8 cellular contexts compared by ENCODE assay signal in the genomic region with DNA sequence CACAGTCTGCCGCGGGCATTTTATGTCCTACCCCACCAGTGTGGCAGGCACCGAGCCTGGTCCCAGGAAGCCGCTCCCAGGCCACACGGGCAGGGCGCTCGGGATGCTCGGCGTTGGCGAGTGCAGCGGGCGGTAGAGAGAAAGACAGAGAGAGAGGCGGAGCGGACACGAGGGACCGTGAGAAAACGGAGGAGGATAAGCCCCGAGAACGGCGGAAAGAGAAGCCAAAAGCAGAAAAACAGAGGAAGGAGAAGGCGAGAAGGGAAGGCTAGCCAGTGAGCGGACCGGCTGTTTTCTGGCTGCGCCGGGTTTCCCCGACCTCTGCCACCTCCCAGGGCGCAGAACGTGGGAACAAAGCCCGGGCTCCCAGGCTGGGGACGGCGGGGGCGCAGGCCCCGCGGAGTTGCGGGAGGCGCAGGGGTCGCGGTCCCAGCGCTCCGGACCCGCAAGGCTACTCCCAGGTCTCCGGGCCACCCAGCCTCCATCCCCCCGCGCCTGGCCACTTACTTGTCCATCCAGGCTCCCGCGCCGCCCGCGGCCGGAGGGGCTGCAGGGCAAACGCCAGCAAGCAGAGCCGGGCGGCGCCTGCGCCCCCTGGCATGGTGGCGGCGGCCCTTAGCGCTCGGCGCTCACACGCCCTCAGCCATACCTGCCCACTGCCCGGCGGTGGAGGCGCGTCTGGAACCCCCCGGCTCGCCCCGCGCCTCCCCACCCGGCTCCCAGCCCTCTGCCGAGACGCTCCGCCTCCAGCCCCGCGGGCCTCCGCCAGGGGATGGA. TPM values are rescaled to one million over a fixed set of nuclear protein-coding genes. Genes with fewer than 3 reads are reported as not detected.
DNase-seq lines count a peak whose midpoint lies in the region; ATAC-seq and TF ChIP-seq lines count a peak whose summit lies in the region.

A gene with protein sequence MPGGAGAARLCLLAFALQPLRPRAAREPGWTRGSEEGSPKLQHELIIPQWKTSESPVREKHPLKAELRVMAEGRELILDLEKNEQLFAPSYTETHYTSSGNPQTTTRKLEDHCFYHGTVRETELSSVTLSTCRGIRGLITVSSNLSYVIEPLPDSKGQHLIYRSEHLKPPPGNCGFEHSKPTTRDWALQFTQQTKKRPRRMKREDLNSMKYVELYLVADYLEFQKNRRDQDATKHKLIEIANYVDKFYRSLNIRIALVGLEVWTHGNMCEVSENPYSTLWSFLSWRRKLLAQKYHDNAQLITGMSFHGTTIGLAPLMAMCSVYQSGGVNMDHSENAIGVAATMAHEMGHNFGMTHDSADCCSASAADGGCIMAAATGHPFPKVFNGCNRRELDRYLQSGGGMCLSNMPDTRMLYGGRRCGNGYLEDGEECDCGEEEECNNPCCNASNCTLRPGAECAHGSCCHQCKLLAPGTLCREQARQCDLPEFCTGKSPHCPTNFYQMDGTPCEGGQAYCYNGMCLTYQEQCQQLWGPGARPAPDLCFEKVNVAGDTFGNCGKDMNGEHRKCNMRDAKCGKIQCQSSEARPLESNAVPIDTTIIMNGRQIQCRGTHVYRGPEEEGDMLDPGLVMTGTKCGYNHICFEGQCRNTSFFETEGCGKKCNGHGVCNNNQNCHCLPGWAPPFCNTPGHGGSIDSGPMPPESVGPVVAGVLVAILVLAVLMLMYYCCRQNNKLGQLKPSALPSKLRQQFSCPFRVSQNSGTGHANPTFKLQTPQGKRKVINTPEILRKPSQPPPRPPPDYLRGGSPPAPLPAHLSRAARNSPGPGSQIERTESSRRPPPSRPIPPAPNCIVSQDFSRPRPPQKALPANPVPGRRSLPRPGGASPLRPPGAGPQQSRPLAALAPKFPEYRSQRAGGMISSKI (minus strand): TSS at position 680 of the 777 bp plus-strand sequence. CDS start 79 bp downstream, at position 601.

- H3K9me3 Mint-ChIP-seq in activated naive CD4-positive, alpha-beta T cell treated with anti-CD3 and anti-CD28 coated beads, Interleukin-2, amount 50 U/mL, for 72 hours: no peaks in the 10 kb centered on the region

- H3K9ac ChIP-seq in trophoblast cell (ENCODE audit: low read length): peak within 1 kb of the TSS; percentile 91

- H3K79me2 ChIP-seq in DOHH2 (ENCODE audit: control insufficient read depth, low read length) (peaks cover 54% of the 10 kb centered on the region), trophoblast cell (ENCODE audit: control insufficient read depth, insufficient read depth, low read length, poor library complexity) (peaks cover 24% of the 10 kb centered on the region)

- peak within 1 kb of the TSS; percentile 98 for H4K91ac ChIP-seq in trophoblast cell (ENCODE audit: low read depth, low read length)

- peak within 1 kb of the TSS; percentile 86 for H4K8ac ChIP-seq in trophoblast cell (ENCODE audit: low read depth, low read length)

- peak within 1 kb of the TSS; percentile 97 for H2BK120ac ChIP-seq in trophoblast cell (ENCODE audit: insufficient read depth, low read length, poor library complexity)

- TF ChIP-seq CTCF in DOHH2 (IDR thresholded peaks at IDR 0.05; ENCODE audit: low read depth, low read length, poor library complexity, severe bottlenecking): no peak
- TF ChIP-seq CTCF in RWPE1 (conservative IDR thresholded peaks at IDR 0.05; ENCODE audit: low read depth): no peak

- peak within 1 kb of the TSS; percentile 93 for H3K14ac ChIP-seq in trophoblast cell (ENCODE audit: low read length)

- DNase-seq in RWPE1 (ENCODE audit: low spot score): peak; percentile 51
- DNase-seq in activated naive CD4-positive, alpha-beta T cell treated with anti-CD3 and anti-CD28 coated beads, Interleukin-2, amount 50 U/mL, for 72 hours (ENCODE audit: low spot score in 2 of 2): peak in 1 of 2 donors; percentile 61
- DNase-seq in Right ventricle myocardium superior: peak; percentile 71
- peak; percentile 71 to 72 for DNase-seq in trophoblast cell
- no peak for DNase-seq in NCI-H2107 (lab: John Stamatoyannopoulos, UW)
- DNase-seq in COR-L47 (lab: John Stamatoyannopoulos, UW): no peak

- H3K4me3 ChIP-seq in DOHH2 (ENCODE audit: low read length): peak within 1 kb of the TSS; percentile 99
- peak within 1 kb of the TSS; percentile 84 for H3K4me3 ChIP-seq in trophoblast cell (ENCODE audit: low read depth, low read length)

- H3K27ac Mint-ChIP-seq in activated naive CD4-positive, alpha-beta T cell treated with anti-CD3 and anti-CD28 coated beads, Interleukin-2, amount 50 U/mL, for 72 hours: peak within 1 kb of the TSS; percentile 62 to 75

- peak within 1 kb of the TSS; percentile 100 for H2BK5ac ChIP-seq in trophoblast cell (ENCODE audit: low read depth, low read length, poor library complexity)

- peak; percentile 28 for ATAC-seq in HG02623 (IDR thresholded peaks at IDR 0.05; ENCODE audit: unreplicated experiment)
- ATAC-seq in activated naive CD4-positive, alpha-beta T cell treated with anti-CD3 and anti-CD28 coated beads, Interleukin-2, amount 50 U/mL, for 72 hours: peak; percentile 65 to 81
- ATAC-seq in Right ventricle myocardium superior (ENCODE audit: poor library complexity): peak; percentile 92

- POLR2A ChIA-PET in RWPE1 (lab: Yijun Ruan, JAX; ENCODE audit: low non-redundant PET): no interaction called here

- no CpG with 5 or more reads among the region's 76 CpGs for WGBS in trophoblast cell (ENCODE audit: extremely low coverage, insufficient coverage, insufficient read length)

- H3K36me3 ChIP-seq in DOHH2 (ENCODE audit: control insufficient read depth, low read length) (peaks cover 37% of the 10 kb centered on the region), trophoblast cell (ENCODE audit: control insufficient read depth in 1 of 2, insufficient read depth in 2 of 2, low read length in 2 of 2) (peaks cover 2 to 8% of the 10 kb centered on the region in 2 experiments)

- peak within 1 kb of the TSS; percentile 84 for H2AK5ac ChIP-seq in trophoblast cell (ENCODE audit: low read length)

- H3K27ac ChIP-seq in DOHH2 (ENCODE audit: low read depth, low read length): peak within 1 kb of the TSS; percentile 94
- no peak within 1 kb of the TSS for H3K27ac ChIP-seq in RWPE1
- H3K27ac ChIP-seq in trophoblast cell (ENCODE audit: low read depth, low read length): peak within 1 kb of the TSS; percentile 98

- no peaks in the 10 kb centered on the region for H4K20me1 ChIP-seq in DOHH2 (ENCODE audit: control insufficient read depth, insufficient read depth, low read depth, low read length)

- peaks cover 5 to 38% of the 10 kb centered on the region in 2 donors for H3K36me3 Mint-ChIP-seq in activated naive CD4-positive, alpha-beta T cell treated with anti-CD3 and anti-CD28 coated beads, Interleukin-2, amount 50 U/mL, for 72 hours

- H3K79me1 ChIP-seq in trophoblast cell (ENCODE audit: low read length): peaks cover 35% of the 10 kb centered on the region

- H3K27me3 ChIP-seq in DOHH2 (ENCODE audit: control insufficient read depth, low read length) (no peaks in the 10 kb centered on the region), trophoblast cell (ENCODE audit: insufficient read depth, low read length) (no peaks in the 10 kb centered on the region)

- H2BK12ac ChIP-seq in trophoblast cell (ENCODE audit: low read length): peak within 1 kb of the TSS; percentile 95

- H3K9me3 ChIP-seq in DOHH2 (ENCODE audit: control insufficient read depth, insufficient read depth, low read length): no peaks in the 10 kb centered on the region
- H3K9me3 ChIP-seq in trophoblast cell (ENCODE audit: insufficient read depth, low read depth, low read length): no peaks in the 10 kb centered on the region

- H3K9me2 ChIP-seq in DOHH2 (replicated peaks; ENCODE audit: control insufficient read depth, low read length): no peaks in the 10 kb centered on the region

- intact Hi-C loops in Right ventricle myocardium superior (cut with DNase I): loop anchor here (10.0 kb wide), 1 partner anchor 140 kb away; no protein-coding TSS in a partner anchor

- CTCF ChIA-PET in RWPE1 (lab: Yijun Ruan, JAX): no interaction called here

- H3K4me1 ChIP-seq in DOHH2 (ENCODE audit: control insufficient read depth, low read length) (peaks cover 71% of the 10 kb centered on the region), trophoblast cell (ENCODE audit: control insufficient read depth in 1 of 2, insufficient read depth in 2 of 2, low read length in 2 of 2) (peaks cover 16 to 23% of the 10 kb centered on the region in 2 experiments)

- peak within 1 kb of the TSS; percentile 73 for H2AFZ ChIP-seq in trophoblast cell (ENCODE audit: insufficient read depth, low read length, poor library complexity)

- H3F3A ChIP-seq in DOHH2 (ENCODE audit: control insufficient read depth, insufficient read depth): peaks cover 38% of the 10 kb centered on the region

- H3K4ac ChIP-seq in trophoblast cell (ENCODE audit: low read depth, low read length): peak within 1 kb of the TSS; percentile 99

- H4K12ac ChIP-seq in trophoblast cell (ENCODE audit: low read depth, low read length): peak within 1 kb of the TSS; percentile 83

- H3K4me2 ChIP-seq in DOHH2 (ENCODE audit: low read length) (peak within 1 kb of the TSS; percentile 91), trophoblast cell (ENCODE audit: low read length) (peak within 1 kb of the TSS; percentile 72)

- peak within 1 kb of the TSS; percentile 96 for H3K18ac ChIP-seq in trophoblast cell (ENCODE audit: low read length)

- H3K23ac ChIP-seq in trophoblast cell (ENCODE audit: low read length): no peak within 1 kb of the TSS

RNA-seq across cellular contexts. Expression of the gene that starts here (rescaled TPM):
- total RNA-seq in activated naive CD4-positive, alpha-beta T cell treated with anti-CD3 and anti-CD28 coated beads, Interleukin-2, amount 50 U/mL, for 72 hours: 10 to 100 TPM in 1 of 2 donors, 1 to 10 TPM in 1; 9.5 to 85.9 TPM
- 8.4 TPM for total RNA-seq in Right ventricle myocardium superior
- 241 and 257 TPM in 2 replicates for polyA plus RNA-seq in trophoblast cell (2013)

Comparison
In these comparisons a context has a peak if more than half of its experiments do, and no peak if none do; other contexts are left out.
1. ATAC-seq: peak in every context shown above with its lines; median percentile 92 in Right ventricle myocardium superior; 73 in activated naive CD4-positive, alpha-beta T cell treated with anti-CD3 and anti-CD28 coated beads, Interleukin-2, amount 50 U/mL, for 72 hours; 28 in HG02623.
2. DNase-seq: peak in RWPE1 (single experiment), Right ventricle myocardium superior (single experiment) and trophoblast cell (2 of 2); none in NCI-H2107 (single experiment) and COR-L47 (single experiment).